In the genomic region with DNA sequence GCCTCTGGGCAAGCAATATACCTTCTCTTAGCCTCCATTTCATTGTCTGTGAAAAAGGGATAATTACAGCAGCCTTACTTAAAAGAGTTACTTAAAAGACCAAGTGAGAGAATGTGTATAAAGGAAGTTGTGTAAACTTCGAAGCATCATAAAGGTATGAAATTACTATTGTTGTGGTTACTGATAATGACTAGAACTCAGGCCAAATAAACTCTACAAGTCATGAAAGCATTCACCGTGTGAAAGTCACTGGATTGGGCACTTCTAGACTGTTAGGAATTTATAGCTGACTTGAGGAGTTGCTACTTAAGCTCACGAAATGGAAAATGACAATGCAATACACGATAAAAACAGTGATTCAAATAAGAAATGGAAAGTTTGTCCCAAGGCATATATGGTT, we compare ENCODE assay signal across 22 cellular contexts.
A peak's percentile ranks its signal among the peaks of the same experiment; 100 is the strongest.
DNase-seq lines count a peak whose midpoint lies in the region; ATAC-seq, FAIRE-seq and TF ChIP-seq lines count a peak whose summit lies in the region.
"Had no signal": no experiment of that assay in that cellular context is flagged by ENCODE, and none has a peak within 500 bp of the region (broad histone marks: within the 10 kb centered on the region; RNA-seq: fewer than 3 reads in every experiment).

No MANE protein-coding gene starts in this region.

- FAIRE-seq in K562 (lab: Jason Lieb, UNC): peak; percentile 74

- peaks cover 6% of the 10 kb centered on the region for H3F3A ChIP-seq in smooth muscle cell (ENCODE audit: low read depth)

- no peaks in the 10 kb centered on the region for H3K4me1 Mint-ChIP-seq in activated CD4-positive, alpha-beta memory T cell treated with anti-CD3 and anti-CD28 coated beads, Interleukin-2, amount 10 ng/mL, durations not matched to agents 7 days and 5 days

- peak overlapping the region; percentile 48 for H2AFZ ChIP-seq in K562 (ENCODE audit: low read depth, low read length)
- H2AFZ ChIP-seq in smooth muscle cell (ENCODE audit: low read depth): no peak overlapping the region
- H2AFZ ChIP-seq: GM23338 had no signal

- CTCF ChIA-PET in HEK293 (lab: Yijun Ruan, JAX) (interaction anchor here (0.6 to 3.1 kb wide), 41 partner anchors 8 to 877 kb away, joined by 3 to 30 read pairs (median 4); no protein-coding TSS in a partner anchor), K562 (lab: Yijun Ruan, JAX; ENCODE audit: low intra/inter-chr PET ratio) (interaction anchor here (0.7 to 2.6 kb wide), 9 partner anchors 17 to 625 kb away, joined by 3 to 26 read pairs (median 6); no protein-coding TSS in a partner anchor)
- CTCF ChIA-PET in activated CD4-positive, alpha-beta memory T cell treated with anti-CD3 and anti-CD28 coated beads, Interleukin-2, amount 10 ng/mL, durations not matched to agents 7 days and 5 days (lab: Charles Lee): interaction anchor here (0.5 to 1.8 kb wide), 9 partner anchors 11 to 736 kb away, joined by 3 to 8 read pairs (median 4); partner anchors contain the start of gene THADA

- H4K20me1 ChIP-seq in K562 (replicated peaks; ENCODE audit: control insufficient read depth, insufficient read depth, low read length) (no peaks in the 10 kb centered on the region), smooth muscle cell (ENCODE audit: low read depth) (no peaks in the 10 kb centered on the region)

- H3K9ac ChIP-seq in K562 (ENCODE audit: insufficient read depth in 1 of 2, low read depth in 2 of 2, low read length in 2 of 2) (no peak overlapping the region), smooth muscle cell (ENCODE audit: low read depth) (no peak overlapping the region)

- H3K9me3 Mint-ChIP-seq in activated CD4-positive, alpha-beta memory T cell treated with anti-CD3 and anti-CD28 coated beads, Interleukin-2, amount 10 ng/mL, durations not matched to agents 7 days and 5 days: no peaks in the 10 kb centered on the region
- H3K9me3 Mint-ChIP-seq: activated CD4-positive, alpha-beta T cell treated with anti-CD3 and anti-CD28 coated beads, Interleukin-2, amount 10 ng/mL, durations not matched to agents 24 days and 14 days; GM23338 had no signal

- ATAC-seq in K562 (no peak), psoas muscle (no peak)
- ATAC-seq: GM23338 had no signal

- H3K79me2 ChIP-seq in K562 (ENCODE audit: control insufficient read depth, insufficient read depth, low read length): no peaks in the 10 kb centered on the region
- no peaks in the 10 kb centered on the region for H3K79me2 ChIP-seq in smooth muscle cell (ENCODE audit: low read depth)

- no peak overlapping the region for H3K27ac Mint-ChIP-seq in activated CD4-positive, alpha-beta memory T cell treated with anti-CD3 and anti-CD28 coated beads, Interleukin-2, amount 10 ng/mL, durations not matched to agents 7 days and 5 days
- H3K27ac Mint-ChIP-seq: activated CD4-positive, alpha-beta T cell treated with anti-CD3 and anti-CD28 coated beads, Interleukin-2, amount 10 ng/mL, durations not matched to agents 24 days and 14 days; GM23338 had no signal

- TF ChIP-seq POLR2A in K562 (conservative IDR thresholded peaks at IDR 0.05): no peak

- H3K9me3 ChIP-seq in HEK293 (ENCODE audit: control insufficient read depth, insufficient read depth, low read depth, low read length): no peaks in the 10 kb centered on the region
- H3K9me3 ChIP-seq in K562 (replicated peaks; ENCODE audit: control insufficient read depth, insufficient read depth, low read depth, low read length): no peaks in the 10 kb centered on the region
- no peaks in the 10 kb centered on the region for H3K9me3 ChIP-seq in smooth muscle cell (replicated peaks; ENCODE audit: low read depth)
- peaks cover 4% of the 10 kb centered on the region for H3K9me3 ChIP-seq in psoas muscle
- H3K9me3 ChIP-seq: colonic mucosa, pancreas, vagina had no signal

- no peak for DNase-seq in K562 (ENCODE audit: extremely low read depth in 1 of 4, low spot score in 3 of 4)
- peak; percentile 50 for DNase-seq in kidney glomerular epithelial cell (lab: John Stamatoyannopoulos, UW)
- DNase-seq in smooth muscle cell (lab: John Stamatoyannopoulos, UW; ENCODE audit: unreplicated experiment): no peak
- DNase-seq in COLO668 (lab: John Stamatoyannopoulos, UW; ENCODE audit: unreplicated experiment): no peak
- no peak for DNase-seq in activated CD4-positive, alpha-beta memory T cell treated with anti-CD3 and anti-CD28 coated beads, Interleukin-2, amount 10 ng/mL, durations not matched to agents 7 days and 5 days
- DNase-seq in psoas muscle: no peak
- DNase-seq: activated CD4-positive, alpha-beta T cell treated with anti-CD3 and anti-CD28 coated beads, Interleukin-2, amount 10 ng/mL, durations not matched to agents 24 days and 14 days; activated CD8-positive, alpha-beta memory T cell treated with anti-CD3 and anti-CD28 coated beads, Interleukin-2, amount 50 U/mL, for 4 hours; activated gamma-delta T cell treated with Interleukin-2 at 50 U/mL for 16 hours; amygdala; colonic mucosa; DMS153; foreskin melanocyte; NCI-H187; NCI-H446 treated with DMSO at 0.1 percent for 48 hours; stimulated activated CD4-positive, alpha-beta T cell treated with anti-CD3 and anti-CD28 coated beads, Interleukin-4, amount 100 ng/mL, for 24 hours had no signal

- 41% methylated on average over 4 of the region's 4 CpGs for WGBS in K562 (ENCODE audit: insufficient coverage, low coverage, missing lambda C conversion rate)
- WGBS in smooth muscle cell (ENCODE audit: low lambda C conversion rate): 43% methylated on average over 4 of the region's 4 CpGs
- WGBS in psoas muscle, 3 donors: 58 to 61% (median 59%) methylated on average over 4 of the region's 4 CpGs

- H3K4me1 ChIP-seq in HEK293 (ENCODE audit: control insufficient read depth, insufficient read depth, low read length) (no peaks in the 10 kb centered on the region), K562 (replicated peaks in 1 of 2; ENCODE audit: control insufficient read depth in 2 of 2, insufficient read depth in 2 of 2, low read length in 2 of 2) (peaks cover 0 to 11% of the 10 kb centered on the region in 2 experiments; a peak in 3 of 5 replicates), smooth muscle cell (ENCODE audit: low read depth) (peaks cover 20% of the 10 kb centered on the region), psoas muscle (no peaks in the 10 kb centered on the region)
- H3K4me1 ChIP-seq: colonic mucosa, pancreas had no signal

- no peak for TF ChIP-seq RAD21 in K562 (CRISPR knock-in tag; conservative IDR thresholded peaks at IDR 0.05 in 1 of 2, IDR thresholded peaks at IDR 0.05 in 1 of 2)

- H3K27ac ChIP-seq in HEK293 (ENCODE audit: extremely low read depth, low read depth, low read length) (no peak overlapping the region), K562 (ENCODE audit: extremely low read depth, low read depth, low read length) (no peak overlapping the region), smooth muscle cell (ENCODE audit: low read depth) (no peak overlapping the region), psoas muscle (no peak overlapping the region)
- H3K27ac ChIP-seq: colonic mucosa, pancreas, RWPE1, vagina had no signal

- in situ Hi-C loops in K562 (cut with MboI): loop anchor here (10.0 kb wide), 1 partner anchor 625 kb away; no protein-coding TSS in a partner anchor

- intact Hi-C loops in K562 (cut with micrococcal nuclease): loop anchor here (1.0 to 10.0 kb wide), 8 partner anchors 32 to 685 kb away; no protein-coding TSS in a partner anchor
- intact Hi-C loops in psoas muscle (cut with DNase I): loop anchor here in 1 of 2 donors (10.0 kb wide), 1 partner anchor 65 kb away; no protein-coding TSS in a partner anchor

- H3K36me3 ChIP-seq in HEK293 (ENCODE audit: control insufficient read depth in 2 of 2, insufficient read depth in 1 of 2, low read length in 2 of 2): no peaks in the 10 kb centered on the region
- no peaks in the 10 kb centered on the region for H3K36me3 ChIP-seq in K562 (ENCODE audit: control insufficient read depth, insufficient read depth, low read length)
- H3K36me3 ChIP-seq in smooth muscle cell (ENCODE audit: low read depth): no peaks in the 10 kb centered on the region
- H3K36me3 ChIP-seq in psoas muscle (ENCODE audit: insufficient read depth in 1 of 2, low read depth in 1 of 2): no peaks in the 10 kb centered on the region
- H3K36me3 ChIP-seq: colonic mucosa, pancreas, vagina had no signal

- H3K4me2 ChIP-seq in K562 (ENCODE audit: insufficient read depth, low read length) (no peak overlapping the region), smooth muscle cell (peak overlapping the region; percentile 19)
- H3K4me2 ChIP-seq: GM23338 had no signal

- H3K27me3 Mint-ChIP-seq in activated CD4-positive, alpha-beta memory T cell treated with anti-CD3 and anti-CD28 coated beads, Interleukin-2, amount 10 ng/mL, durations not matched to agents 7 days and 5 days: no peaks in the 10 kb centered on the region
- H3K27me3 Mint-ChIP-seq: activated CD4-positive, alpha-beta T cell treated with anti-CD3 and anti-CD28 coated beads, Interleukin-2, amount 10 ng/mL, durations not matched to agents 24 days and 14 days had no signal

- BruUV-seq in K562 (replicated peaks; lab: Mats Ljungman, UMichigan): no TSS peak

- H3K9me1 ChIP-seq in K562 (ENCODE audit: control insufficient read depth, insufficient read depth, low read length): no peaks in the 10 kb centered on the region

- POLR2A ChIA-PET in HEK293 (lab: Yijun Ruan, JAX): interaction anchor here (0.5 kb wide), 1 partner anchor 678 kb away, joined by 6 read pairs; no protein-coding TSS in a partner anchor
- POLR2A ChIA-PET in K562 (lab: Yijun Ruan, JAX): interaction anchor here (1.1 kb wide), 1 partner anchor 362 kb away, joined by 4 read pairs; no protein-coding TSS in a partner anchor
- POLR2A ChIA-PET in activated CD4-positive, alpha-beta memory T cell treated with anti-CD3 and anti-CD28 coated beads, Interleukin-2, amount 10 ng/mL, durations not matched to agents 7 days and 5 days (lab: Charles Lee): interaction anchor here (0.9 kb wide), 1 partner anchor 70 kb away, joined by 3 read pairs; no protein-coding TSS in a partner anchor

- H3K4me3 Mint-ChIP-seq in activated CD4-positive, alpha-beta memory T cell treated with anti-CD3 and anti-CD28 coated beads, Interleukin-2, amount 10 ng/mL, durations not matched to agents 7 days and 5 days: no peak overlapping the region
- H3K4me3 Mint-ChIP-seq: activated CD4-positive, alpha-beta T cell treated with anti-CD3 and anti-CD28 coated beads, Interleukin-2, amount 10 ng/mL, durations not matched to agents 24 days and 14 days; GM23338 had no signal

- TF ChIP-seq EP300 in K562 (IDR thresholded peaks at IDR 0.05; ENCODE audit: low read length): no peak

- H3K36me3 Mint-ChIP-seq in activated CD4-positive, alpha-beta memory T cell treated with anti-CD3 and anti-CD28 coated beads, Interleukin-2, amount 10 ng/mL, durations not matched to agents 7 days and 5 days (ENCODE audit: low read depth): no peaks in the 10 kb centered on the region

- no peaks in the 10 kb centered on the region for H3K27me3 ChIP-seq in K562 (ENCODE audit: control insufficient read depth in 2 of 2, insufficient read depth in 2 of 2, low read length in 2 of 2)
- no peaks in the 10 kb centered on the region for H3K27me3 ChIP-seq in smooth muscle cell (ENCODE audit: low read depth)
- H3K27me3 ChIP-seq in psoas muscle (ENCODE audit: insufficient read depth in 3 of 3, low read length in 2 of 3): no peaks in the 10 kb centered on the region
- H3K27me3 ChIP-seq: colonic mucosa, pancreas, vagina had no signal

- H3K4me3 ChIP-seq in HEK293 (ENCODE audit: low read depth, low read length) (no peak overlapping the region), K562 (no peak overlapping the region), smooth muscle cell (no peak overlapping the region), psoas muscle (no peak overlapping the region)
- H3K4me3 ChIP-seq: colonic mucosa, GM23338, pancreas, skin epidermis, vagina had no signal

- TF ChIP-seq CTCF in HEK293 (tag by site-specific recombination; IDR thresholded peaks at IDR 0.05) (no peak), K562 (IDR thresholded peaks at IDR 0.05 in 2 of 3, conservative IDR thresholded peaks at IDR 0.05 in 1 of 3; ENCODE audit: insufficient read depth in 2 of 3, low read depth in 1 of 3, low read length in 3 of 3) (no peak), smooth muscle cell (IDR thresholded peaks at IDR 0.05; ENCODE audit: borderline replicate concordance, insufficient read depth, poor library complexity, severe bottlenecking) (no peak), psoas muscle (IDR thresholded peaks at IDR 0.05) (no peak)

Comparison
In these comparisons a context has a peak if more than half of its experiments do, and no peak if none do; other contexts are left out.
1. Of the 44 proteins assayed by ChIP-seq in both K562 and HEK293: peak only in K562: none; only in HEK293: TCF7L2; in both: none; in neither: 43.